In the genomic region with DNA sequence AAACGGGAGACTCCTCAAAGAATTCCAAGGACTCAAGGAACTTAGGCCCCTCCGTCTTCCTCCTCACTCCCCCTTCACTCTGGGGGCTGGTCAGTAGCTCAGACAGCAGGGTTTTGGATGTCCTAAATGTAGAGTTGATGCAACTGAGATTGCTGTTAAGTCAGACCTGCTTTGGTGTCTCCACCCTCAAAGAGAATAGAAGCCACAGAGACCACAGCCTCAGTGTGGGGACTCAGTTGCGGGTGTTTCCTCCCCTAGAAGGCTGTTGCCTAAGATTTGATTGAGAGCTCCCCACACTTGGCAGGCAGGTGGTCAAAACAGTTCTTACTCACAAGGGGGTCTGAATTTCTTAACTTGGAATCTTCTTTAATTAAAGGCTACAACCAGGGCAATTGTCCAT, we compare ENCODE assay signal across 20 cellular contexts. TPM values are rescaled to one million over a fixed set of nuclear protein-coding genes. Genes with fewer than 3 reads are reported as not detected.
DNase-seq lines count a peak whose midpoint lies in the region; ATAC-seq and TF ChIP-seq lines count a peak whose summit lies in the region.
"Had no signal": no experiment of that assay in that cellular context is flagged by ENCODE, and none has a peak within 500 bp of the region (broad histone marks: within the 10 kb centered on the region; RNA-seq: fewer than 3 reads in every experiment).

No MANE protein-coding gene starts in this region.

- no peaks in the 10 kb centered on the region for H3K36me3 ChIP-seq in CD8-positive, alpha-beta T cell (ENCODE audit: insufficient read depth, low read length)
- H3K36me3 ChIP-seq: gastroesophageal sphincter, neural progenitor cell had no signal

- no peak for ATAC-seq in CD8-positive, alpha-beta T cell
- peak; percentile 37 for ATAC-seq in activated naive CD8-positive, alpha-beta T cell treated with anti-CD3 and anti-CD28 coated beads, Interleukin-2, amount 10 ng/mL, durations not matched to agents 7 days and 5 days (ENCODE audit: low read depth)
- ATAC-seq in HG03025 (IDR thresholded peaks at IDR 0.05; ENCODE audit: low FRiP score, unreplicated experiment), result no peak
- no peak for ATAC-seq in GM21619 (IDR thresholded peaks at IDR 0.05; ENCODE audit: unreplicated experiment)
- ATAC-seq: gastroesophageal sphincter; stimulated activated effector memory CD8-positive, alpha-beta T cell treated with anti-CD3 and anti-CD28 coated beads, Interleukin-12 subunit alpha, Interleukin-12 subunit beta, amount 100 ng/mL, for 72 hours had no signal

- no peaks in the 10 kb centered on the region for H3K27me3 ChIP-seq in CD8-positive, alpha-beta T cell (ENCODE audit: insufficient read depth, low read length)
- H3K27me3 ChIP-seq: dorsolateral prefrontal cortex, gastroesophageal sphincter, neural progenitor cell had no signal

- H3K27me3 Mint-ChIP-seq in CD8-positive, alpha-beta T cell (ENCODE audit: low read depth), result no peaks in the 10 kb centered on the region
- H3K27me3 Mint-ChIP-seq in activated naive CD8-positive, alpha-beta T cell treated with anti-CD3 and anti-CD28 coated beads, Interleukin-2, amount 10 ng/mL, durations not matched to agents 7 days and 5 days, result no peaks in the 10 kb centered on the region

- no peak for TF ChIP-seq CTCF in CD8-positive, alpha-beta T cell (IDR thresholded peaks at IDR 0.05)

- H3K27ac Mint-ChIP-seq in CD8-positive, alpha-beta T cell, result no peak overlapping the region
- H3K27ac Mint-ChIP-seq in activated naive CD8-positive, alpha-beta T cell treated with anti-CD3 and anti-CD28 coated beads, Interleukin-2, amount 10 ng/mL, durations not matched to agents 7 days and 5 days, result peak overlapping the region; percentile 52
- H3K27ac Mint-ChIP-seq: activated B cell treated with CpG ODN at 0.5 μM for 24 hours; stimulated activated effector memory CD8-positive, alpha-beta T cell treated with anti-CD3 and anti-CD28 coated beads, Interleukin-12 subunit alpha, Interleukin-12 subunit beta, amount 100 ng/mL, for 72 hours had no signal

- CTCF ChIA-PET in CD8-positive, alpha-beta T cell (lab: Charles Lee), result interaction anchor here (1.1 to 2.9 kb wide), 11 partner anchors 8 to 186 kb away, joined by 3 to 14 read pairs (median 5); no protein-coding TSS in a partner anchor

- no peak overlapping the region for H3K4me3 ChIP-seq in CD8-positive, alpha-beta T cell (ENCODE audit: low read depth, low read length)
- H3K4me3 ChIP-seq: dorsolateral prefrontal cortex, gastroesophageal sphincter, GM23248, neural progenitor cell had no signal

- peaks cover 87% of the 10 kb centered on the region for H3K4me1 Mint-ChIP-seq in CD8-positive, alpha-beta T cell (ENCODE audit: low read depth)
- peaks cover 67% of the 10 kb centered on the region for H3K4me1 Mint-ChIP-seq in activated naive CD8-positive, alpha-beta T cell treated with anti-CD3 and anti-CD28 coated beads, Interleukin-2, amount 10 ng/mL, durations not matched to agents 7 days and 5 days

- H3K9me3 ChIP-seq in CD8-positive, alpha-beta T cell (ENCODE audit: low read length), result no peaks in the 10 kb centered on the region
- H3K9me3 ChIP-seq: gastroesophageal sphincter had no signal

- H3K4me1 ChIP-seq in CD8-positive, alpha-beta T cell (ENCODE audit: insufficient read depth, low read length), result peaks cover 67% of the 10 kb centered on the region

- intact Hi-C loops in CD8-positive, alpha-beta T cell (cut with DNase I, micrococcal nuclease), result loop anchor here in 1 of 2 experiments (5.0 kb wide), 1 partner anchor 33 kb away; no protein-coding TSS in a partner anchor

- peak overlapping the region; percentile 8 for H3K4me3 Mint-ChIP-seq in CD8-positive, alpha-beta T cell
- peak overlapping the region; percentile 58 for H3K4me3 Mint-ChIP-seq in activated naive CD8-positive, alpha-beta T cell treated with anti-CD3 and anti-CD28 coated beads, Interleukin-2, amount 10 ng/mL, durations not matched to agents 7 days and 5 days
- H3K4me3 Mint-ChIP-seq: activated B cell treated with CpG ODN at 0.5 μM for 24 hours; neural progenitor cell; stimulated activated effector memory CD8-positive, alpha-beta T cell treated with anti-CD3 and anti-CD28 coated beads, Interleukin-12 subunit alpha, Interleukin-12 subunit beta, amount 100 ng/mL, for 72 hours had no signal

- peak; percentile 34 for DNase-seq in activated CD4-positive, alpha-beta T cell treated with anti-CD3 and anti-CD28 coated beads for 48 hours
- DNase-seq in activated CD4-positive, alpha-beta T cell treated with anti-CD3 and anti-CD28 coated beads, Interleukin-2, amount 50 U/mL, for 48 hours, result no peak
- no peak for DNase-seq in CD8-positive, alpha-beta T cell
- DNase-seq in OCI-M1 (lab: John Stamatoyannopoulos, UW) (peak; percentile 42), NCI-H2029 (lab: John Stamatoyannopoulos, UW) (no peak)
- DNase-seq in activated naive CD8-positive, alpha-beta T cell treated with anti-CD3 and anti-CD28 coated beads, Interleukin-2, amount 10 ng/mL, durations not matched to agents 7 days and 5 days, result no peak
- DNase-seq: activated B cell treated with CpG ODN at 0.5 μM for 24 hours, caudate nucleus, DMS153, dorsolateral prefrontal cortex, erythroblast, GM23248, NCI-H146, NCI-H446 treated with DMSO at 0.1 percent for 48 hours, SHP77 had no signal

- POLR2A ChIA-PET in CD8-positive, alpha-beta T cell (lab: Charles Lee), result interaction anchor here (0.6 to 4.4 kb wide), 5 partner anchors 19 to 151 kb away, joined by 3 to 20 read pairs (median 3); no protein-coding TSS in a partner anchor
- POLR2A ChIA-PET in activated naive CD8-positive, alpha-beta T cell treated with anti-CD3 and anti-CD28 coated beads, Interleukin-2, amount 10 ng/mL, durations not matched to agents 7 days and 5 days (lab: Charles Lee), result interaction anchor here (2.0 to 3.0 kb wide), 2 partner anchors 18 to 193 kb away, joined by 4 to 22 read pairs; no protein-coding TSS in a partner anchor

- no peak overlapping the region for H3K27ac ChIP-seq in CD8-positive, alpha-beta T cell (ENCODE audit: low read depth, low read length)
- H3K27ac ChIP-seq: GM23248, neural progenitor cell had no signal

- H3K36me3 Mint-ChIP-seq in CD8-positive, alpha-beta T cell, result peaks cover 14% of the 10 kb centered on the region
- peaks cover 40% of the 10 kb centered on the region for H3K36me3 Mint-ChIP-seq in activated naive CD8-positive, alpha-beta T cell treated with anti-CD3 and anti-CD28 coated beads, Interleukin-2, amount 10 ng/mL, durations not matched to agents 7 days and 5 days
- H3K36me3 Mint-ChIP-seq: neural progenitor cell; stimulated activated effector memory CD8-positive, alpha-beta T cell treated with anti-CD3 and anti-CD28 coated beads, Interleukin-12 subunit alpha, Interleukin-12 subunit beta, amount 100 ng/mL, for 72 hours had no signal

- H3K9me3 Mint-ChIP-seq in CD8-positive, alpha-beta T cell, result peaks cover 6% of the 10 kb centered on the region
- H3K9me3 Mint-ChIP-seq in activated naive CD8-positive, alpha-beta T cell treated with anti-CD3 and anti-CD28 coated beads, Interleukin-2, amount 10 ng/mL, durations not matched to agents 7 days and 5 days, result peaks cover 1% of the 10 kb centered on the region

RNA-seq across cellular contexts. Expression of a gene that starts 7.6 kb away (rescaled TPM):
- total RNA-seq in CD8-positive, alpha-beta T cell, result 10 to 100 TPM; 24.6 to 25.7 TPM
- 10 to 100 TPM; 20.5 to 20.9 TPM for total RNA-seq in activated naive CD8-positive, alpha-beta T cell treated with anti-CD3 and anti-CD28 coated beads, Interleukin-2, amount 10 ng/mL, durations not matched to agents 7 days and 5 days

Comparison
In these comparisons a context has a peak if more than half of its experiments do, and no peak if none do; other contexts are left out.
1. DNase-seq: peak in activated CD4-positive, alpha-beta T cell treated with anti-CD3 and anti-CD28 coated beads for 48 hours (single experiment) and OCI-M1 (single experiment); none in activated CD4-positive, alpha-beta T cell treated with anti-CD3 and anti-CD28 coated beads, Interleukin-2, amount 50 U/mL, for 48 hours (0 of 2), CD8-positive, alpha-beta T cell (0 of 7), activated naive CD8-positive, alpha-beta T cell treated with anti-CD3 and anti-CD28 coated beads, Interleukin-2, amount 10 ng/mL, durations not matched to agents 7 days and 5 days (single experiment) and NCI-H2029 (single experiment).